8 cellular contexts compared by ENCODE assay signal in genomic region chr6:18528084-18528743, GRCh38.
A peak's percentile ranks its signal among the peaks of the same experiment; 100 is the strongest.
DNase-seq lines count a peak whose midpoint lies in the region; ATAC-seq, FAIRE-seq and TF ChIP-seq lines count a peak whose summit lies in the region.

No MANE protein-coding gene starts in this region.

- H3K4me3 ChIP-seq in thoracic aorta = no peak overlapping the region

- POLR2A ChIA-PET in activated CD8-positive, alpha-beta T cell treated with anti-CD3 and anti-CD28 coated beads for 36 hours (lab: Charles Lee) = no interaction called here
- POLR2A ChIA-PET in activated CD8-positive, alpha-beta T cell treated with anti-CD3 and anti-CD28 coated beads, Interleukin-2, amount 10 ng/mL, durations not matched to agents 7 days and 5 days (lab: Charles Lee) = no interaction called here

- no peak overlapping the region for H3K27ac Mint-ChIP-seq in activated CD8-positive, alpha-beta T cell treated with anti-CD3 and anti-CD28 coated beads for 36 hours
- no peak overlapping the region for H3K27ac Mint-ChIP-seq in activated CD8-positive, alpha-beta T cell treated with anti-CD3 and anti-CD28 coated beads, Interleukin-2, amount 10 ng/mL, durations not matched to agents 7 days and 5 days

- no peaks in the 10 kb centered on the region for H3K27me3 ChIP-seq in thoracic aorta (replicated peaks; ENCODE audit: insufficient read depth)

- no peaks in the 10 kb centered on the region for H3K9me3 ChIP-seq in thoracic aorta

- H3K4me3 Mint-ChIP-seq in activated CD8-positive, alpha-beta T cell treated with anti-CD3 and anti-CD28 coated beads for 36 hours = no peak overlapping the region
- H3K4me3 Mint-ChIP-seq in activated CD8-positive, alpha-beta T cell treated with anti-CD3 and anti-CD28 coated beads, Interleukin-2, amount 10 ng/mL, durations not matched to agents 7 days and 5 days = no peak overlapping the region

- peak; percentile 67 for FAIRE-seq in endometrium (lab: Jason Lieb, UNC)

- intact Hi-C loops in activated CD8-positive, alpha-beta T cell treated with anti-CD3 and anti-CD28 coated beads for 36 hours (cut with micrococcal nuclease) = no loop called here

- peaks cover 6% of the 10 kb centered on the region for H3K27me3 Mint-ChIP-seq in activated CD8-positive, alpha-beta T cell treated with anti-CD3 and anti-CD28 coated beads for 36 hours
- peaks cover 2% of the 10 kb centered on the region for H3K27me3 Mint-ChIP-seq in activated CD8-positive, alpha-beta T cell treated with anti-CD3 and anti-CD28 coated beads, Interleukin-2, amount 10 ng/mL, durations not matched to agents 7 days and 5 days (ENCODE audit: low read depth)

- H3K9me3 Mint-ChIP-seq in activated CD8-positive, alpha-beta T cell treated with anti-CD3 and anti-CD28 coated beads for 36 hours = no peaks in the 10 kb centered on the region
- no peaks in the 10 kb centered on the region for H3K9me3 Mint-ChIP-seq in activated CD8-positive, alpha-beta T cell treated with anti-CD3 and anti-CD28 coated beads, Interleukin-2, amount 10 ng/mL, durations not matched to agents 7 days and 5 days (ENCODE audit: insufficient read depth)

- no peak overlapping the region for H3K27ac ChIP-seq in thoracic aorta

- CTCF ChIA-PET in activated CD8-positive, alpha-beta T cell treated with anti-CD3 and anti-CD28 coated beads for 36 hours (lab: Charles Lee) = interaction anchor here (0.6 to 2.0 kb wide), 6 partner anchors 17 to 1598 kb away, joined by 3 to 4 read pairs (median 3); no protein-coding TSS in a partner anchor
- CTCF ChIA-PET in activated CD8-positive, alpha-beta T cell treated with anti-CD3 and anti-CD28 coated beads, Interleukin-2, amount 10 ng/mL, durations not matched to agents 7 days and 5 days (lab: Charles Lee) = interaction anchor here (0.9 to 1.0 kb wide), 2 partner anchors 12 to 91 kb away, joined by 3 read pairs; no protein-coding TSS in a partner anchor

- H3K36me3 ChIP-seq in thoracic aorta = no peaks in the 10 kb centered on the region

- no peak for ATAC-seq in activated CD8-positive, alpha-beta T cell treated with anti-CD3 and anti-CD28 coated beads for 36 hours
- ATAC-seq in activated CD8-positive, alpha-beta T cell treated with anti-CD3 and anti-CD28 coated beads, Interleukin-2, amount 10 ng/mL, durations not matched to agents 7 days and 5 days = no peak
- ATAC-seq in thoracic aorta (ENCODE audit: insufficient number of reproducible peaks, low FRiP score, low read depth) = no peak
- ATAC-seq in GM18519 (IDR thresholded peaks at IDR 0.05; ENCODE audit: low FRiP score, unreplicated experiment) = no peak

- H3K4me1 Mint-ChIP-seq in activated CD8-positive, alpha-beta T cell treated with anti-CD3 and anti-CD28 coated beads for 36 hours (ENCODE audit: low read depth) = no peaks in the 10 kb centered on the region
- H3K4me1 Mint-ChIP-seq in activated CD8-positive, alpha-beta T cell treated with anti-CD3 and anti-CD28 coated beads, Interleukin-2, amount 10 ng/mL, durations not matched to agents 7 days and 5 days (ENCODE audit: low read depth) = no peaks in the 10 kb centered on the region

- H3K4me1 ChIP-seq in thoracic aorta (ENCODE audit: control insufficient read depth in 1 of 2, low read depth in 2 of 2) = no peaks in the 10 kb centered on the region

- no peak for DNase-seq in activated CD8-positive, alpha-beta T cell treated with anti-CD3 and anti-CD28 coated beads for 36 hours
- DNase-seq in activated CD8-positive, alpha-beta T cell treated with anti-CD3 and anti-CD28 coated beads, Interleukin-2, amount 10 ng/mL, durations not matched to agents 7 days and 5 days = no peak
- peak; percentile 73 for DNase-seq in NCI-H748 treated with DMSO at 0.1 percent for 48 hours (lab: John Stamatoyannopoulos, UW)
- no peak for DNase-seq in thoracic aorta (ENCODE audit: low spot score)
- DNase-seq in cerebellum (ENCODE audit: low spot score) = no peak
- no peak for DNase-seq in central memory CD4-positive, alpha-beta T cell

- no peaks in the 10 kb centered on the region for H3K36me3 Mint-ChIP-seq in activated CD8-positive, alpha-beta T cell treated with anti-CD3 and anti-CD28 coated beads for 36 hours (ENCODE audit: low read depth)
- no peaks in the 10 kb centered on the region for H3K36me3 Mint-ChIP-seq in activated CD8-positive, alpha-beta T cell treated with anti-CD3 and anti-CD28 coated beads, Interleukin-2, amount 10 ng/mL, durations not matched to agents 7 days and 5 days (ENCODE audit: low read depth)

- peak; percentile 22 for TF ChIP-seq CTCF in activated CD8-positive, alpha-beta T cell treated with anti-CD3 and anti-CD28 coated beads for 36 hours (IDR thresholded peaks at IDR 0.05)
- peak; percentile 23 for TF ChIP-seq CTCF in thoracic aorta (IDR thresholded peaks at IDR 0.05)
